In genomic region chr9:35611230-35611797, GRCh38 we compare ENCODE assay signal across 1 cellular context.
TF ChIP-seq lines count a peak whose summit lies in the region.

No MANE protein-coding gene starts in this region.

TF ChIP-seq in neural cell, 6 proteins besides CTCF, POLR2A, EP300 and RAD21 (continued from another document):
- TF ChIP-seq, protein P1, sequence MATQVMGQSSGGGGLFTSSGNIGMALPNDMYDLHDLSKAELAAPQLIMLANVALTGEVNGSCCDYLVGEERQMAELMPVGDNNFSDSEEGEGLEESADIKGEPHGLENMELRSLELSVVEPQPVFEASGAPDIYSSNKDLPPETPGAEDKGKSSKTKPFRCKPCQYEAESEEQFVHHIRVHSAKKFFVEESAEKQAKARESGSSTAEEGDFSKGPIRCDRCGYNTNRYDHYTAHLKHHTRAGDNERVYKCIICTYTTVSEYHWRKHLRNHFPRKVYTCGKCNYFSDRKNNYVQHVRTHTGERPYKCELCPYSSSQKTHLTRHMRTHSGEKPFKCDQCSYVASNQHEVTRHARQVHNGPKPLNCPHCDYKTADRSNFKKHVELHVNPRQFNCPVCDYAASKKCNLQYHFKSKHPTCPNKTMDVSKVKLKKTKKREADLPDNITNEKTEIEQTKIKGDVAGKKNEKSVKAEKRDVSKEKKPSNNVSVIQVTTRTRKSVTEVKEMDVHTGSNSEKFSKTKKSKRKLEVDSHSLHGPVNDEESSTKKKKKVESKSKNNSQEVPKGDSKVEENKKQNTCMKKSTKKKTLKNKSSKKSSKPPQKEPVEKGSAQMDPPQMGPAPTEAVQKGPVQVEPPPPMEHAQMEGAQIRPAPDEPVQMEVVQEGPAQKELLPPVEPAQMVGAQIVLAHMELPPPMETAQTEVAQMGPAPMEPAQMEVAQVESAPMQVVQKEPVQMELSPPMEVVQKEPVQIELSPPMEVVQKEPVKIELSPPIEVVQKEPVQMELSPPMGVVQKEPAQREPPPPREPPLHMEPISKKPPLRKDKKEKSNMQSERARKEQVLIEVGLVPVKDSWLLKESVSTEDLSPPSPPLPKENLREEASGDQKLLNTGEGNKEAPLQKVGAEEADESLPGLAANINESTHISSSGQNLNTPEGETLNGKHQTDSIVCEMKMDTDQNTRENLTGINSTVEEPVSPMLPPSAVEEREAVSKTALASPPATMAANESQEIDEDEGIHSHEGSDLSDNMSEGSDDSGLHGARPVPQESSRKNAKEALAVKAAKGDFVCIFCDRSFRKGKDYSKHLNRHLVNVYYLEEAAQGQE (IDR thresholded peaks at IDR 0.05; ENCODE audit: borderline replicate concordance): no peak
- TF ChIP-seq EZH2 (IDR thresholded peaks at IDR 0.05; ENCODE audit: borderline replicate concordance, insufficient read depth, low read length, poor library complexity, severe bottlenecking) (no peak), SMC3 (conservative IDR thresholded peaks at IDR 0.05; ENCODE audit: poor library complexity) (no peak), MXI1 (conservative IDR thresholded peaks at IDR 0.05; ENCODE audit: poor library complexity, severe bottlenecking) (no peak)
